In the genomic region with DNA sequence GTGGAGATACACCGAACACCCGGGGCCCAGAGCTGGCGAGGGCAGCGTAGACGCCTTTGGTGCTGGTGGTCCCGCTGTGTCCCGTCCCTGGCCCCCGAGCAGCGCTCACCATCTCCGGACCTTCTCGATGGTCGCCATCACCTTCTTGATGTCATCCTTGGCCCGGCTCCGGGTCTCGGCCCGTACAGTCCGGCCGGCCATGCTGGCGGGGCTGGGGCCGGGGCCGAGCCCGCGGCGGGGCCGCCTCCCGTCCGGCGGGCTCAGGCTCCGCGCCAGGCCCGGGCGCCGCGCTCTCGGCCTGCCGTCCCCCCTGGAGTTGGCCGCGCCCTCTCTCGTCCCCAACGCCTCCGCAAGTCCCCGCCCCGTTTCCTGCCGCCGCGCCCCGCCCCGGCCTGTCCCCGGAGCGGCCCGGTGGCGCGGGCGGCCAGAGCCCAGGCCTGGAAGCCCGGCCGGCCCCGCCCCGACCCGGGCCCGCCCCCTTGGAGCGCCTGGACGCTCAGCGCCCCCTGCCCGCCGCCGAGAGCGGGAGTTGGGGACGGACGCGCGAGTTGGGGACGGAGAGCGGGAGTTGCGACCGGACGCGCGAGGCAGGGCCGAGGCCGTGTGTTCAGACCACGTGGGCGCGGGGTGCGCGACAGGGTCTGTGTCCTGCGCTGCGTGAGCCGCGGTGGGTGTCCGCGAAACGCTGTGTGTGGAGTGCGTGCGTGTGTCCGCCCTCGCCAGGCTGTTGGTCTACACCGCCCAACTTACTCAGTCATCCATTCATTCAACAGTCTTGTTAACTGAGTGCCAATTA, we compare ENCODE assay signal across 8 cellular contexts. TPM values are rescaled to one million over a fixed set of nuclear protein-coding genes. Genes with fewer than 3 reads are reported as not detected.
DNase-seq lines count a peak whose midpoint lies in the region; ATAC-seq and TF ChIP-seq lines count a peak whose summit lies in the region.

TSS of gene BCL7C (minus strand) at position 334 of the 796 bp plus-strand sequence. CDS start at position 201, 133 bp downstream.

- no peaks in the 10 kb centered on the region for H3K9me3 Mint-ChIP-seq in brain

- peak within 1 kb of the TSS; percentile 86 to 99 (median 87) for H3K27ac Mint-ChIP-seq in brain

- peak; percentile 75 for ATAC-seq in HG02870 (IDR thresholded peaks at IDR 0.05; ENCODE audit: unreplicated experiment)

- H3K4me1 Mint-ChIP-seq in brain: peaks cover 49% of the 10 kb centered on the region

- no peak within 1 kb of the TSS for H3K27ac ChIP-seq in iPS-18a (ENCODE audit: low read length)

- H3K4me3 Mint-ChIP-seq in brain: peak within 1 kb of the TSS; percentile 89 to 95 (median 92)

- H3K4me1 ChIP-seq in iPS-18a (ENCODE audit: control insufficient read depth, low read depth, low read length) (peaks cover 11% of the 10 kb centered on the region), skeletal muscle satellite cell (ENCODE audit: control insufficient read depth, insufficient read depth, low read length) (peaks cover 41% of the 10 kb centered on the region)

- H3K4me2 ChIP-seq in skeletal muscle satellite cell (ENCODE audit: low read length): peak within 1 kb of the TSS; percentile 100

- H3K36me3 ChIP-seq in iPS-18a (ENCODE audit: control insufficient read depth, low read depth, low read length) (peaks cover 4% of the 10 kb centered on the region), skeletal muscle satellite cell (ENCODE audit: insufficient read depth, low read length) (peaks cover 12% of the 10 kb centered on the region)

- TF ChIP-seq CTCF in brain (conservative IDR thresholded peaks at IDR 0.05): peak in 1 of 2 experiments; percentile 46

- H3K27me3 Mint-ChIP-seq in brain: peaks cover 4% of the 10 kb centered on the region

- H3K4me3 ChIP-seq in iPS-18a (ENCODE audit: low read length) (peak within 1 kb of the TSS; percentile 79), skeletal muscle satellite cell (ENCODE audit: low read length) (peak within 1 kb of the TSS; percentile 99)

- peak; percentile 74 to 79 for DNase-seq in NCI-H2081 (lab: John Stamatoyannopoulos, UW)
- no peak for DNase-seq in NCI-H2081 treated with DMSO at 0.1 percent for 48 hours (lab: John Stamatoyannopoulos, UW)
- peak; percentile 79 for DNase-seq in NCI-H2029 (lab: John Stamatoyannopoulos, UW)
- DNase-seq in UCSD-AML1 (lab: John Stamatoyannopoulos, UW; ENCODE audit: unreplicated experiment): peak; percentile 94

- H3K9me3 ChIP-seq in iPS-18a (ENCODE audit: control insufficient read depth, low read depth, low read length) (no peaks in the 10 kb centered on the region), skeletal muscle satellite cell (replicated peaks; ENCODE audit: low read length) (no peaks in the 10 kb centered on the region)

- H3K36me3 Mint-ChIP-seq in brain: peaks cover 26% of the 10 kb centered on the region

- H3K9ac ChIP-seq in iPS-18a (ENCODE audit: low read length) (peak within 1 kb of the TSS; percentile 51), skeletal muscle satellite cell (ENCODE audit: low read depth, low read length) (peak within 1 kb of the TSS; percentile 97)

- H3K27me3 ChIP-seq in iPS-18a (ENCODE audit: control insufficient read depth, insufficient read depth, low read length) (peaks cover 13% of the 10 kb centered on the region), skeletal muscle satellite cell (ENCODE audit: control insufficient read depth, insufficient read depth, low read length) (no peaks in the 10 kb centered on the region)

RNA-seq across cellular contexts. Expression of gene BCL7C, which starts in this region (rescaled TPM):
- polyA plus RNA-seq in brain (ENCODE audit: insufficient read depth, low read depth, low replicate concordance): 37.1 TPM
- 40.3 and 42.8 TPM in 2 replicates for total RNA-seq in skeletal muscle satellite cell (2012; rRNA removed)
